6 cellular contexts compared by ENCODE assay signal in genomic region chr4:174175836-174176235, GRCh38.
A peak's percentile ranks its signal among the peaks of the same experiment; 100 is the strongest.
DNase-seq lines count a peak whose midpoint lies in the region; ATAC-seq, FAIRE-seq and TF ChIP-seq lines count a peak whose summit lies in the region.
"Not testable (repeated sequence)": the region's sequence is repeated elsewhere in the genome, so short reads cannot be mapped to it uniquely, and the experiment has no call there.

No MANE protein-coding gene starts in this region.

- H3K4me2 ChIP-seq in DND-41 (ENCODE audit: insufficient read depth, low read length); K562 (ENCODE audit: insufficient read depth, low read length); mesenchymal stem cell (ENCODE audit: low read length, poor library complexity, severe bottlenecking): not testable (repeated sequence)

- not testable (repeated sequence) for H3K9me1 ChIP-seq in K562 (ENCODE audit: control insufficient read depth, insufficient read depth, low read length)

- not testable (repeated sequence) for H3K23ac ChIP-seq in mesenchymal stem cell (ENCODE audit: low read length in 2 of 2)

- H2BK12ac ChIP-seq in mesenchymal stem cell (ENCODE audit: low read length in 2 of 2): peak overlapping the region in 1 of 2 experiments; percentile 18

- not testable (repeated sequence) for H3K18ac ChIP-seq in mesenchymal stem cell (ENCODE audit: low read depth in 1 of 2, low read length in 2 of 2)

- peak overlapping the region; percentile 37 for H2BK120ac ChIP-seq in mesenchymal stem cell (ENCODE audit: low read depth, low read length)

- CTCF ChIA-PET in K562 (lab: Yijun Ruan, JAX; ENCODE audit: low intra/inter-chr PET ratio): not testable (repeated sequence)

- not testable (repeated sequence) for H4K91ac ChIP-seq in mesenchymal stem cell (ENCODE audit: low read length)

- not testable (repeated sequence) for H2BK5ac ChIP-seq in mesenchymal stem cell (ENCODE audit: low read depth, low read length, poor library complexity, severe bottlenecking)

- POLR2A ChIA-PET in K562 (lab: Yijun Ruan, JAX): not testable (repeated sequence)

- not testable (repeated sequence) for H3K79me1 ChIP-seq in mesenchymal stem cell (replicated peaks; ENCODE audit: low read length, poor library complexity, severe bottlenecking)

- not testable (repeated sequence) for H3K4ac ChIP-seq in mesenchymal stem cell (ENCODE audit: low read depth in 1 of 2, low read length in 2 of 2)

- not testable (repeated sequence) for TF ChIP-seq RAD21 in K562 (CRISPR knock-in tag; conservative IDR thresholded peaks at IDR 0.05 in 1 of 2, IDR thresholded peaks at IDR 0.05 in 1 of 2)

- not testable (repeated sequence) for H4K8ac ChIP-seq in mesenchymal stem cell (ENCODE audit: low read length)

- not testable (repeated sequence) for H3K9me3 ChIP-seq in DND-41 (ENCODE audit: insufficient read depth, low read length, severe bottlenecking); K562 (replicated peaks; ENCODE audit: control insufficient read depth, insufficient read depth, low read depth, low read length); heart left ventricle; mesenchymal stem cell (ENCODE audit: control insufficient read depth, low read length)

- H3K27me3 ChIP-seq in DND-41 (ENCODE audit: insufficient read depth, low read length, poor library complexity); K562 (ENCODE audit: control insufficient read depth in 2 of 2, insufficient read depth in 2 of 2, low read length in 2 of 2); heart left ventricle; mesenchymal stem cell (ENCODE audit: control insufficient read depth in 1 of 2, insufficient read depth in 1 of 2, low read length in 2 of 2): not testable (repeated sequence)

- TF ChIP-seq EP300 in K562 (IDR thresholded peaks at IDR 0.05; ENCODE audit: low read length): not testable (repeated sequence)

- not testable (repeated sequence) for H3K9ac ChIP-seq in DND-41 (ENCODE audit: low read depth, low read length); K562 (ENCODE audit: insufficient read depth in 1 of 2, low read depth in 2 of 2, low read length in 2 of 2); mesenchymal stem cell (ENCODE audit: low read length)

- 53% methylated on average over 2 of the region's 4 CpGs for WGBS in K562 (ENCODE audit: insufficient coverage, low coverage, missing lambda C conversion rate)
- WGBS in heart left ventricle, 4 donors: 74 to 81% (median 78%) methylated on average over 4 of the region's 4 CpGs
- 94% methylated on average over 4 of the region's 4 CpGs for WGBS in mesenchymal stem cell

- H3K4me1 ChIP-seq in DND-41 (ENCODE audit: insufficient read depth, low read length); K562 (replicated peaks in 1 of 2; ENCODE audit: control insufficient read depth in 2 of 2, insufficient read depth in 2 of 2, low read length in 2 of 2); heart left ventricle; mesenchymal stem cell (ENCODE audit: control insufficient read depth, insufficient read depth, low read depth, low read length): not testable (repeated sequence)

- DNase-seq in DND-41; K562 (ENCODE audit: extremely low read depth in 1 of 4, low spot score in 3 of 4); Right ventricle myocardium inferior (ENCODE audit: missing footprints); heart left ventricle; mesenchymal stem cell: not testable (repeated sequence)
- peak; percentile 23 for DNase-seq in NCI-H226

- not testable (repeated sequence) for FAIRE-seq in K562 (lab: Jason Lieb, UNC)

- not testable (repeated sequence) for H4K20me1 ChIP-seq in DND-41 (ENCODE audit: insufficient read depth, low read length); K562 (replicated peaks; ENCODE audit: control insufficient read depth, insufficient read depth, low read length)

- H3K4me3 ChIP-seq in DND-41 (ENCODE audit: low read depth in 1 of 2, low read length in 2 of 2); K562; heart left ventricle; mesenchymal stem cell (ENCODE audit: insufficient read depth in 1 of 2, low read depth in 1 of 2, low read length in 2 of 2): not testable (repeated sequence)

- not testable (repeated sequence) for H2AFZ ChIP-seq in DND-41 (ENCODE audit: low read depth, low read length); K562 (ENCODE audit: low read depth, low read length); mesenchymal stem cell (ENCODE audit: low read depth, low read length)

- H3K36me3 ChIP-seq in DND-41 (ENCODE audit: insufficient read depth, low read length); K562 (ENCODE audit: control insufficient read depth, insufficient read depth, low read length); heart left ventricle; mesenchymal stem cell (ENCODE audit: control insufficient read depth in 1 of 2, insufficient read depth in 2 of 2, low read depth in 1 of 2, low read length in 2 of 2): not testable (repeated sequence)

- TF ChIP-seq CTCF in DND-41 (IDR thresholded peaks at IDR 0.05; ENCODE audit: borderline replicate concordance, extremely low read depth, low read length, poor library complexity, severe bottlenecking); K562 (IDR thresholded peaks at IDR 0.05 in 2 of 3, conservative IDR thresholded peaks at IDR 0.05 in 1 of 3; ENCODE audit: insufficient read depth in 2 of 3, low read depth in 1 of 3, low read length in 3 of 3); heart left ventricle (IDR thresholded peaks at IDR 0.05): not testable (repeated sequence)

- not testable (repeated sequence) for TF ChIP-seq POLR2A in K562 (conservative IDR thresholded peaks at IDR 0.05); heart left ventricle (IDR thresholded peaks at IDR 0.05)

- not testable (repeated sequence) for H3K79me2 ChIP-seq in DND-41 (ENCODE audit: insufficient read depth, low read length); K562 (ENCODE audit: control insufficient read depth, insufficient read depth, low read length)

- BruUV-seq in K562 (replicated peaks; lab: Mats Ljungman, UMichigan): not testable (repeated sequence)

- intact Hi-C loops in K562 (cut with micrococcal nuclease); Right ventricle myocardium inferior (cut with DNase I); heart left ventricle (cut with DNase I): not testable (repeated sequence)

- in situ Hi-C loops in K562 (cut with MboI): not testable (repeated sequence)

- H3K14ac ChIP-seq in mesenchymal stem cell (ENCODE audit: low read length in 2 of 2): not testable (repeated sequence)

- ATAC-seq in DND-41 (ENCODE audit: insufficient read depth, low read depth) (peak; percentile 64; the same call in 2 of the 3 replicates), Right ventricle myocardium inferior (peak; percentile 10), heart left ventricle (peak in 3 of 4 donors; percentile 41 to 51 (median 49))
- not testable (repeated sequence) for ATAC-seq in K562

- not testable (repeated sequence) for H2BK15ac ChIP-seq in mesenchymal stem cell (ENCODE audit: low read depth, poor library complexity, severe bottlenecking)

- H2AK5ac ChIP-seq in mesenchymal stem cell (ENCODE audit: low read length, severe bottlenecking): not testable (repeated sequence)

- not testable (repeated sequence) for H3K27ac ChIP-seq in DND-41 (ENCODE audit: low read length); K562 (ENCODE audit: extremely low read depth, low read depth, low read length); heart left ventricle; mesenchymal stem cell (ENCODE audit: low read length, poor library complexity, severe bottlenecking)

TF ChIP-seq in K562, 482 proteins besides CTCF, POLR2A, EP300 and RAD21:
- TF ChIP-seq ZNF592 (IDR thresholded peaks at IDR 0.05): 0 out of 2 replicates have a peak, but pooled peaks have one; percentile 39
